Comparison of ENCODE assay signal across 2 cellular contexts in the genomic region with DNA sequence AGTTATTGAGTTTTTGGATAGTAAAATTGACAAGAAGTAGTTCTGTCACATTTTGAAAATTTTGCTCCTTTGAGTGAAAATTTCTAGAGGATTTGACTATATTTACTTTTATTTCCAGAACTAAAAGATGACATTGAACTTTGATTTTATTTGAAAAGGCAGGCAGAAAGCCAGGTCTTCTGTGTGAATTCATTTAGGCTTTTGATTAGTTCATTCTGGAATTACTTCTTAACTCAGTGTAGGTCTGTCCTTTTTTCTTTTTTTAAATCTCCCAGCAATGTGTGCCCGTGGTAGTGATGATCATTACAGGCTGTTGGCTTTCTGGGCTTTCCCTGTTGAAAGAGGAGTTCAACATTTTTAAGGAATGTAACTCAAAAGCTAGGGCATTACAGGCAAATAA.
TF ChIP-seq lines count a peak whose summit lies in the region.

No MANE protein-coding gene starts in this region.

TF ChIP-seq in liver, 16 proteins besides CTCF, POLR2A, EP300 and RAD21:
- TF ChIP-seq HNF4A (conservative IDR thresholded peaks at IDR 0.05), result peak; percentile 32 to 40
- TF ChIP-seq, protein P1, sequence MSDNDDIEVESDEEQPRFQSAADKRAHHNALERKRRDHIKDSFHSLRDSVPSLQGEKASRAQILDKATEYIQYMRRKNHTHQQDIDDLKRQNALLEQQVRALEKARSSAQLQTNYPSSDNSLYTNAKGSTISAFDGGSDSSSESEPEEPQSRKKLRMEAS (IDR thresholded peaks at IDR 0.05), result no peak
TF ChIP-seq in liver: peak in this region for 1.

TF ChIP-seq in HepG2, 621 proteins besides CTCF, POLR2A, EP300 and RAD21:
- TF ChIP-seq CEBPG (CRISPR knock-in tag; IDR thresholded peaks at IDR 0.05) (no peak), MATR3 (CRISPR knock-in tag; IDR thresholded peaks at IDR 0.05) (no peak), RXRB (CRISPR knock-in tag; IDR thresholded peaks at IDR 0.05; ENCODE audit: borderline replicate concordance) (no peak), RNF2 (conservative IDR thresholded peaks at IDR 0.05; ENCODE audit: low read depth) (no peak), HES4 (CRISPR knock-in tag; IDR thresholded peaks at IDR 0.05; ENCODE audit: borderline replicate concordance) (no peak), PCBP2 (optimal IDR thresholded peaks at IDR 0.05; ENCODE audit: low read depth, low read length, poor library complexity, severe bottlenecking) (no peak)
- TF ChIP-seq, protein P2, sequence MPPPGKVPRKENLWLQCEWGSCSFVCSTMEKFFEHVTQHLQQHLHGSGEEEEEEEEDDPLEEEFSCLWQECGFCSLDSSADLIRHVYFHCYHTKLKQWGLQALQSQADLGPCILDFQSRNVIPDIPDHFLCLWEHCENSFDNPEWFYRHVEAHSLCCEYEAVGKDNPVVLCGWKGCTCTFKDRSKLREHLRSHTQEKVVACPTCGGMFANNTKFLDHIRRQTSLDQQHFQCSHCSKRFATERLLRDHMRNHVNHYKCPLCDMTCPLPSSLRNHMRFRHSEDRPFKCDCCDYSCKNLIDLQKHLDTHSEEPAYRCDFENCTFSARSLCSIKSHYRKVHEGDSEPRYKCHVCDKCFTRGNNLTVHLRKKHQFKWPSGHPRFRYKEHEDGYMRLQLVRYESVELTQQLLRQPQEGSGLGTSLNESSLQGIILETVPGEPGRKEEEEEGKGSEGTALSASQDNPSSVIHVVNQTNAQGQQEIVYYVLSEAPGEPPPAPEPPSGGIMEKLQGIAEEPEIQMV (CRISPR knock-in tag; IDR thresholded peaks at IDR 0.05; ENCODE audit: low read depth), result no peak
- TF ChIP-seq, protein P3, sequence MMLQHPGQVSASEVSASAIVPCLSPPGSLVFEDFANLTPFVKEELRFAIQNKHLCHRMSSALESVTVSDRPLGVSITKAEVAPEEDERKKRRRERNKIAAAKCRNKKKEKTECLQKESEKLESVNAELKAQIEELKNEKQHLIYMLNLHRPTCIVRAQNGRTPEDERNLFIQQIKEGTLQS (CRISPR knock-in tag; IDR thresholded peaks at IDR 0.05), result no peak
- TF ChIP-seq, protein P1 (IDR thresholded peaks at IDR 0.05), result no peak
- TF ChIP-seq, protein P4, sequence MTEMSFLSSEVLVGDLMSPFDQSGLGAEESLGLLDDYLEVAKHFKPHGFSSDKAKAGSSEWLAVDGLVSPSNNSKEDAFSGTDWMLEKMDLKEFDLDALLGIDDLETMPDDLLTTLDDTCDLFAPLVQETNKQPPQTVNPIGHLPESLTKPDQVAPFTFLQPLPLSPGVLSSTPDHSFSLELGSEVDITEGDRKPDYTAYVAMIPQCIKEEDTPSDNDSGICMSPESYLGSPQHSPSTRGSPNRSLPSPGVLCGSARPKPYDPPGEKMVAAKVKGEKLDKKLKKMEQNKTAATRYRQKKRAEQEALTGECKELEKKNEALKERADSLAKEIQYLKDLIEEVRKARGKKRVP (CRISPR knock-in tag; IDR thresholded peaks at IDR 0.05), result no peak
